In the genomic region with DNA sequence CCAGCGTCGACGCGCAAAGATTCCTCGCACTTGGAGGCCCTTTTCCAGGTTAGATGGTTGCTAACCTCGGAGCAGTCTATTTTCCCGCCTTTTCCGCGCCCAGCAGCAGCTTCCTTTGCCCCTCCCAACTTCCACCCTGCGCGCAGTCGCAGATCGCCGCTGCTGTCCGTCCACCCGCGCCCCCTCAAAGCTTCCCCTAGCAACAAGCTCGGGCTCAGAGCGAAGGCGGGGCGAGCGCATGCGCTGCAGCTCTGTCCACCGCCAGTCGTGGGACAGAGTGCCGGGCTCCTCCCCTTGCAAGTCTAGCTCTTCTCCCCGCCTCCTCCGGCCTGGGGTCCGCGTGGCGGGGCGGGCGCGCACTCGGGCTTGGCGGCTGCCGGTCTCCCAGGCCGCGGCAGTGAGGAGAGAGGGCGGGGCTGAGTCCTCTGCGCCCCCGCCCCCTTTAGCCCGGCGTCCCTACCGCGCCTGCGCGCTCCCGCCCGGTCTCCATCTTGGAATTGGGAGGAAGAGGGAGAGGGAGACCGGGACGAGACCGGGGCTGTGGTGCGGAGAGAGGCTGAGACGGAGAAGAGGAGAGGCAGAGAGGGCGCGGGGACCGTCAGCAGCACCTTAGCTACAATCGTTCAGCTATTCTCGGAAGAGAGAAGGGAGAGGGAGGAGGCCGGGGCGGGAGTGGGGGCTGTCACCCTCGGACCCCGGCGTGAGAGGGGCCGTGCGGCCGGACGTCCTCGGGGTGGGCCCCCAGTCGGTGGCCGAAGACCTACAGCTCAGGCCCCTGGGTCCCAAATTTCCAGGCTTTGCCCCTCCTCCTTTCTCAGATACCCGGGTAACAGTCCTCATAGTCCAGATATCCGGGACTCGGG, we compare ENCODE assay signal across 1 cellular context.
TF ChIP-seq lines count a peak whose summit lies in the region.

TSS of gene TAOK2 (plus strand) at position 485 of the 863 bp plus-strand sequence. CDS start 3,905 bp downstream, outside the sequence.

TF ChIP-seq in HepG2, 621 proteins besides CTCF, POLR2A, EP300 and RAD21 (continued from another document and continues in another):
- no peak for TF ChIP-seq TRAFD1 (CRISPR knock-in tag; IDR thresholded peaks at IDR 0.05; ENCODE audit: borderline replicate concordance)
- no peak for TF ChIP-seq ATRX (CRISPR knock-in tag; IDR thresholded peaks at IDR 0.05; ENCODE audit: borderline replicate concordance)
- peak; percentile 65; the same call in 1 of the 2 replicates for TF ChIP-seq GFI1 (CRISPR knock-in tag; IDR thresholded peaks at IDR 0.05; ENCODE audit: borderline replicate concordance)
- TF ChIP-seq AGO2 (optimal IDR thresholded peaks at IDR 0.05; ENCODE audit: low read depth, low read length) = peak; percentile 97
- TF ChIP-seq CREB1 (IDR thresholded peaks at IDR 0.05) = 0 out of 2 replicates have a peak, but pooled peaks have one; percentile 13
- TF ChIP-seq CREB1 (CRISPR knock-in tag; IDR thresholded peaks at IDR 0.05) = no peak
- TF ChIP-seq ZFP37 (CRISPR knock-in tag; IDR thresholded peaks at IDR 0.05; ENCODE audit: borderline replicate concordance) = peak; percentile 96; the same call in 1 of the 2 replicates
- TF ChIP-seq, protein P1, sequence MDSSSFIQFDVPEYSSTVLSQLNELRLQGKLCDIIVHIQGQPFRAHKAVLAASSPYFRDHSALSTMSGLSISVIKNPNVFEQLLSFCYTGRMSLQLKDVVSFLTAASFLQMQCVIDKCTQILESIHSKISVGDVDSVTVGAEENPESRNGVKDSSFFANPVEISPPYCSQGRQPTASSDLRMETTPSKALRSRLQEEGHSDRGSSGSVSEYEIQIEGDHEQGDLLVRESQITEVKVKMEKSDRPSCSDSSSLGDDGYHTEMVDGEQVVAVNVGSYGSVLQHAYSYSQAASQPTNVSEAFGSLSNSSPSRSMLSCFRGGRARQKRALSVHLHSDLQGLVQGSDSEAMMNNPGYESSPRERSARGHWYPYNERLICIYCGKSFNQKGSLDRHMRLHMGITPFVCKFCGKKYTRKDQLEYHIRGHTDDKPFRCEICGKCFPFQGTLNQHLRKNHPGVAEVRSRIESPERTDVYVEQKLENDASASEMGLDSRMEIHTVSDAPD (CRISPR knock-in tag; IDR thresholded peaks at IDR 0.05) = peak; percentile 11; the same call in 1 of the 2 replicates
- TF ChIP-seq ZNF44 (CRISPR knock-in tag; IDR thresholded peaks at IDR 0.05) = no peak
- TF ChIP-seq ZNF747 (CRISPR knock-in tag; IDR thresholded peaks at IDR 0.05; ENCODE audit: borderline replicate concordance) = peak; percentile 84
- TF ChIP-seq FLYWCH1 (CRISPR knock-in tag; IDR thresholded peaks at IDR 0.05) = peak; percentile 73; the same call in 1 of the 2 replicates
- TF ChIP-seq ZFP36L2 (CRISPR knock-in tag; IDR thresholded peaks at IDR 0.05) = no peak; the same call in 1 of the 2 replicates
- 0 out of 2 replicates have a peak, but pooled peaks have one; percentile 32 for TF ChIP-seq ZKSCAN5 (CRISPR knock-in tag; IDR thresholded peaks at IDR 0.05)
- peak; percentile 98 for TF ChIP-seq REPIN1 (CRISPR knock-in tag; IDR thresholded peaks at IDR 0.05; ENCODE audit: borderline replicate concordance, low read depth)
- TF ChIP-seq SIX1 (CRISPR knock-in tag; IDR thresholded peaks at IDR 0.05; ENCODE audit: borderline replicate concordance) = no peak; the same call in 1 of the 2 replicates
- 0 out of 2 replicates have a peak, but pooled peaks have one; percentile 52 for TF ChIP-seq ZNF33B (CRISPR knock-in tag; IDR thresholded peaks at IDR 0.05)
- peak; percentile 82 for TF ChIP-seq MEIS2 (CRISPR knock-in tag; IDR thresholded peaks at IDR 0.05)
- no peak for TF ChIP-seq ZNF180 (CRISPR knock-in tag; IDR thresholded peaks at IDR 0.05; ENCODE audit: borderline replicate concordance, low read depth)
- peak; percentile 80 for TF ChIP-seq ZNF724P (CRISPR knock-in tag; IDR thresholded peaks at IDR 0.05; ENCODE audit: borderline replicate concordance)
- peak; percentile 29; the same call in 1 of the 2 replicates for TF ChIP-seq HCFC1 (IDR thresholded peaks at IDR 0.05; ENCODE audit: low read depth, low read length)
- no peak for TF ChIP-seq MTA3 (CRISPR knock-in tag; IDR thresholded peaks at IDR 0.05)
- TF ChIP-seq TBX2 (CRISPR knock-in tag; IDR thresholded peaks at IDR 0.05; ENCODE audit: borderline replicate concordance) = peak; percentile 84
- no peak for TF ChIP-seq ZNF549 (CRISPR knock-in tag; IDR thresholded peaks at IDR 0.05)
- TF ChIP-seq, protein P2, sequence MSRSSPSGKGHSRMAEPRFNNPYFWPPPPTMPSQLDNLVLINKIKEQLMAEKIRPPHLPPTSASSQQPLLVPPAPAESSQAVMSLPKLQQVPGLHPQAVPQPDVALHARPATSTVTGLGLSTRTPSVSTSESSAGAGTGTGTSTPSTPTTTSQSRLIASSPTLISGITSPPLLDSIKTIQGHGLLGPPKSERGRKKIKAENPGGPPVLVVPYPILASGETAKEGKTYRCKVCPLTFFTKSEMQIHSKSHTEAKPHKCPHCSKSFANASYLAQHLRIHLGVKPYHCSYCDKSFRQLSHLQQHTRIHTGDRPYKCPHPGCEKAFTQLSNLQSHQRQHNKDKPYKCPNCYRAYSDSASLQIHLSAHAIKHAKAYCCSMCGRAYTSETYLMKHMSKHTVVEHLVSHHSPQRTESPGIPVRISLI (CRISPR knock-in tag; IDR thresholded peaks at IDR 0.05; ENCODE audit: borderline replicate concordance) = no peak
- no peak for TF ChIP-seq ZNF644 (CRISPR knock-in tag; IDR thresholded peaks at IDR 0.05; ENCODE audit: low read depth)
- no peak for TF ChIP-seq ZFP1 (CRISPR knock-in tag; IDR thresholded peaks at IDR 0.05)
- TF ChIP-seq ZNF138 (CRISPR knock-in tag; IDR thresholded peaks at IDR 0.05; ENCODE audit: low read depth) = no peak; the same call in 1 of the 2 replicates
- no peak for TF ChIP-seq TCF7 (IDR thresholded peaks at IDR 0.05; ENCODE audit: low read depth)
- peak; percentile 83 for TF ChIP-seq TAF1 (CRISPR knock-in tag; IDR thresholded peaks at IDR 0.05)
- peak; percentile 9; the same call in 1 of the 2 replicates for TF ChIP-seq ARID3A (IDR thresholded peaks at IDR 0.05; ENCODE audit: low read depth, low read length)
- no peak for TF ChIP-seq NR2F6 (IDR thresholded peaks at IDR 0.05)
- TF ChIP-seq NR2F6 (CRISPR knock-in tag; IDR thresholded peaks at IDR 0.05) = no peak; the same call in 1 of the 2 replicates
- no peak for TF ChIP-seq ZNF615 (CRISPR knock-in tag; IDR thresholded peaks at IDR 0.05; ENCODE audit: borderline replicate concordance)
- no peak for TF ChIP-seq CENPX (CRISPR knock-in tag; IDR thresholded peaks at IDR 0.05)
- peak; percentile 87; the same call in 1 of the 2 replicates for TF ChIP-seq TP53 (CRISPR knock-in tag; conservative IDR thresholded peaks at IDR 0.05)
- TF ChIP-seq, protein P3, sequence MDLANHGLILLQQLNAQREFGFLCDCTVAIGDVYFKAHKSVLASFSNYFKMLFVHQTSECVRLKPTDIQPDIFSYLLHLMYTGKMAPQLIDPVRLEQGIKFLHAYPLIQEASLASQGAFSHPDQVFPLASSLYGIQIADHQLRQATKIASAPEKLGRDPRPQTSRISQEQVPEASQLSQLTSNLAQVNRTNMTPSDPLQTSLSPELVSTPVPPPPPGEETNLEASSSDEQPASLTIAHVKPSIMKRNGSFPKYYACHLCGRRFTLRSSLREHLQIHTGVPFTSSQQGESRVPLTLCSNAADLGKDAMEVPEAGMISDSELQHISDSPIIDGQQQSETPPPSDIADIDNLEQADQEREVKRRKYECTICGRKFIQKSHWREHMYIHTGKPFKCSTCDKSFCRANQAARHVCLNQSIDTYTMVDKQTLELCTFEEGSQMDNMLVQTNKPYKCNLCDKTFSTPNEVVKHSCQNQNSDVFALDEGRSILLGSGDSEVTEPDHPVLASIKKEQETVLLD (CRISPR knock-in tag; IDR thresholded peaks at IDR 0.05; ENCODE audit: low read depth) = peak; percentile 91
- no peak for TF ChIP-seq ZNF3 (CRISPR knock-in tag; IDR thresholded peaks at IDR 0.05)
- no peak for TF ChIP-seq NCOR1 (IDR thresholded peaks at IDR 0.05; ENCODE audit: borderline replicate concordance, low read length)
- TF ChIP-seq PREB (CRISPR knock-in tag; IDR thresholded peaks at IDR 0.05) = no peak
- peak; percentile 74; the same call in 1 of the 2 replicates for TF ChIP-seq BRF2 (CRISPR knock-in tag; IDR thresholded peaks at IDR 0.05)
- no peak for TF ChIP-seq GPBP1L1 (CRISPR knock-in tag; IDR thresholded peaks at IDR 0.05)
- no peak for TF ChIP-seq ZFP36 (IDR thresholded peaks at IDR 0.05; ENCODE audit: borderline replicate concordance, low read depth, low read length, partially characterized antibody)
- TF ChIP-seq ELF3 (CRISPR knock-in tag; IDR thresholded peaks at IDR 0.05) = peak; percentile 73; the same call in 1 of the 2 replicates
- peak; percentile 75 for TF ChIP-seq GATA4 (IDR thresholded peaks at IDR 0.05; ENCODE audit: borderline replicate concordance, low read depth)
- TF ChIP-seq CENPT (CRISPR knock-in tag; IDR thresholded peaks at IDR 0.05; ENCODE audit: low read depth) = peak; percentile 89; the same call in 1 of the 2 replicates
- peak; percentile 78; the same call in 1 of the 2 replicates for TF ChIP-seq ZNF431 (CRISPR knock-in tag; IDR thresholded peaks at IDR 0.05; ENCODE audit: borderline replicate concordance, low read depth)
- peak; percentile 82; the same call in 1 of the 2 replicates for TF ChIP-seq HINFP (CRISPR knock-in tag; IDR thresholded peaks at IDR 0.05; ENCODE audit: low read depth)
- peak; percentile 71; the same call in 1 of the 2 replicates for TF ChIP-seq KLF6 (CRISPR knock-in tag; IDR thresholded peaks at IDR 0.05)
- no peak for TF ChIP-seq NONO (IDR thresholded peaks at IDR 0.05)
- TF ChIP-seq NONO (CRISPR knock-in tag; conservative IDR thresholded peaks at IDR 0.05) = peak; percentile 98
